In genomic region chr12:112340983-112341840, GRCh38 we compare ENCODE assay signal across 13 cellular contexts. TPM values are rescaled to one million over a fixed set of nuclear protein-coding genes. Genes with fewer than 3 reads are reported as not detected.
DNase-seq lines count a peak whose midpoint lies in the region; ATAC-seq lines count a peak whose summit lies in the region.
"Had no signal": no experiment of that assay in that cellular context is flagged by ENCODE, and none has a peak within 500 bp of the region (broad histone marks: within the 10 kb centered on the region; RNA-seq: fewer than 3 reads in every experiment).

No MANE protein-coding gene starts in this region.

- intact Hi-C loops in left cardiac atrium (cut with DNase I) = no loop called here

- no peaks in the 10 kb centered on the region for H3K9me3 Mint-ChIP-seq in memory B cell
- H3K9me3 Mint-ChIP-seq: activated naive CD4-positive, alpha-beta T cell treated with anti-CD3 and anti-CD28 coated beads for 36 hours; T-helper 1 cell treated with Interleukin-12 subunit alpha and Interleukin-12 subunit beta and Interleukin-4 antibody, amounts not matched to agents 30 μg/mL and 1 μg/mL, for 36 hours had no signal

- H3K4me1 Mint-ChIP-seq in memory B cell = peaks cover 37% of the 10 kb centered on the region

- peak; percentile 37 for DNase-seq in DMS153 (lab: John Stamatoyannopoulos, UW)
- DNase-seq in NCI-H1694 (lab: John Stamatoyannopoulos, UW) = peak; percentile 10
- peak; percentile 3 for DNase-seq in RPMI8226
- no peak for DNase-seq in memory B cell (ENCODE audit: low spot score in 2 of 2)
- DNase-seq in left cardiac atrium = no peak
- DNase-seq in OCI-M2 (lab: John Stamatoyannopoulos, UW; ENCODE audit: unreplicated experiment) = no peak
- no peak for DNase-seq in NCI-H2107 treated with DMSO at 0.1 percent for 48 hours (lab: John Stamatoyannopoulos, UW; ENCODE audit: unreplicated experiment)
- DNase-seq: activated naive CD4-positive, alpha-beta T cell treated with anti-CD3 and anti-CD28 coated beads for 36 hours; heart right ventricle; NCI-H526 treated with DMSO at 0.1 percent for 48 hours; stimulated activated naive CD4-positive, alpha-beta T cell treated with Interleukin-2 at 50 U/mL for 16 hours had no signal

- H3K36me3 Mint-ChIP-seq in memory B cell = peaks cover 8% of the 10 kb centered on the region

- H3K27me3 Mint-ChIP-seq in memory B cell = no peaks in the 10 kb centered on the region

- H3K4me3 Mint-ChIP-seq in memory B cell = no peak overlapping the region
- H3K4me3 Mint-ChIP-seq: activated naive CD4-positive, alpha-beta T cell treated with anti-CD3 and anti-CD28 coated beads for 36 hours; T-helper 1 cell treated with Interleukin-12 subunit alpha and Interleukin-12 subunit beta and Interleukin-4 antibody, amounts not matched to agents 30 μg/mL and 1 μg/mL, for 36 hours had no signal

- ATAC-seq in memory B cell (ENCODE audit: low read depth) = no peak
- no peak for ATAC-seq in left cardiac atrium
- ATAC-seq in GM21381 (IDR thresholded peaks at IDR 0.05; ENCODE audit: unreplicated experiment) = no peak
- ATAC-seq: heart right ventricle had no signal

- peak overlapping the region; percentile 1 for H3K27ac Mint-ChIP-seq in memory B cell
- H3K27ac Mint-ChIP-seq: activated naive CD4-positive, alpha-beta T cell treated with anti-CD3 and anti-CD28 coated beads for 36 hours; T-helper 1 cell treated with Interleukin-12 subunit alpha and Interleukin-12 subunit beta and Interleukin-4 antibody, amounts not matched to agents 30 μg/mL and 1 μg/mL, for 36 hours had no signal

RNA-seq across cellular contexts. Expression of gene HECTD4, which starts 41.0 kb away (rescaled TPM):
- 10 to 100 TPM; 22.2 to 24.4 TPM for total RNA-seq in left cardiac atrium

Comparison
In these comparisons a context has a peak if more than half of its experiments do, and no peak if none do; other contexts are left out.
1. DNase-seq: peak in DMS153 (single experiment), NCI-H1694 (single experiment) and RPMI8226 (single experiment); none in memory B cell (0 of 2), left cardiac atrium (single experiment), OCI-M2 (single experiment) and NCI-H2107 treated with DMSO at 0.1 percent for 48 hours (single experiment).